22 cellular contexts compared by ENCODE assay signal in the genomic region with DNA sequence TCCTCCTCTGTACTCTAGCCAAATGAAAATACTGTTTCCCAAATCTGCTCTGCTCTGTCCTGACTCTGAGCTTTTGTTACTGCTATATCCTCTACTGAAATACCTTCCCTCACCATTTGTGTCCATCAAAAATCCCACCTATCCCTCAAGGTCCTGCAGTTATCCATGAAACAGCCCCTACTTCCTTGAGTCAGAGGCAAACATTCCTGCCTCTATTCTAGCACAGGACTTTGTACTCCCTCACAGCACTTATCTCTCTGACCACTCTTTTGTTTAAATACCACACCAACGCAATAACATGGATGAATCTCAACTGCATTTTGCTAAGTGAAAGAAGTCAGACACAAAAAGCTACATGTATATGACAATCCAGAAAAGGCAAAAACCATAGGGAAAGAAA. TPM values are rescaled to one million over a fixed set of nuclear protein-coding genes. Genes with fewer than 3 reads are reported as not detected.
A peak's percentile ranks its signal among the peaks of the same experiment; 100 is the strongest.
DNase-seq lines count a peak whose midpoint lies in the region; ATAC-seq and TF ChIP-seq lines count a peak whose summit lies in the region.
"Had no signal": no experiment of that assay in that cellular context is flagged by ENCODE, and none has a peak within 500 bp of the region (broad histone marks: within the 10 kb centered on the region; RNA-seq: fewer than 3 reads in every experiment).

No MANE protein-coding gene starts in this region.

- WGBS in transverse colon (ENCODE audit: low coverage in 1 of 2), 2 donors = 38% methylated on average over 1 of the region's 1 CpG; no CpG with 5 or more reads in 1 of the 2 donors

- H3K4me3 ChIP-seq in colonic mucosa = no peak overlapping the region
- no peak overlapping the region for H3K4me3 ChIP-seq in mucosa of descending colon
- no peak overlapping the region for H3K4me3 ChIP-seq in transverse colon
- H3K4me3 ChIP-seq: Peyer's patch, SJCRH30 had no signal

- H3K36me3 ChIP-seq in colonic mucosa = no peaks in the 10 kb centered on the region
- no peaks in the 10 kb centered on the region for H3K36me3 ChIP-seq in mucosa of descending colon (ENCODE audit: low read depth)
- H3K36me3 ChIP-seq in transverse colon = no peaks in the 10 kb centered on the region
- H3K36me3 ChIP-seq: Peyer's patch, SJCRH30 had no signal

- no peak overlapping the region for H3K9ac ChIP-seq in colonic mucosa (ENCODE audit: low read depth in 2 of 2, low read length in 2 of 2)

- TF ChIP-seq CTCF in colonic mucosa (IDR thresholded peaks at IDR 0.05) (no peak), mucosa of descending colon (IDR thresholded peaks at IDR 0.05) (no peak), transverse colon (IDR thresholded peaks at IDR 0.05) (no peak), RWPE1 (conservative IDR thresholded peaks at IDR 0.05; ENCODE audit: low read depth) (no peak)

- no peaks in the 10 kb centered on the region for H3K9me3 ChIP-seq in colonic mucosa
- no peaks in the 10 kb centered on the region for H3K9me3 ChIP-seq in mucosa of descending colon
- no peaks in the 10 kb centered on the region for H3K9me3 ChIP-seq in transverse colon
- H3K9me3 ChIP-seq: Peyer's patch, SJCRH30 had no signal

- POLR2A ChIA-PET in RWPE1 (lab: Yijun Ruan, JAX; ENCODE audit: low non-redundant PET) = no interaction called here

- no peak for TF ChIP-seq EP300 in transverse colon (IDR thresholded peaks at IDR 0.05; ENCODE audit: low read depth)

- ATAC-seq in mucosa of descending colon (peak; percentile 94), GM21367 (IDR thresholded peaks at IDR 0.05; ENCODE audit: unreplicated experiment) (no peak), HG03025 (IDR thresholded peaks at IDR 0.05; ENCODE audit: low FRiP score, unreplicated experiment) (no peak)
- ATAC-seq: CD8-positive, alpha-beta T cell had no signal

- H3K4me1 ChIP-seq in colonic mucosa (no peaks in the 10 kb centered on the region), mucosa of descending colon (ENCODE audit: low read depth) (no peaks in the 10 kb centered on the region), transverse colon (peaks cover 0 to 3% (median 0%) of the 10 kb centered on the region in 4 donors)
- H3K4me1 ChIP-seq: Peyer's patch, SJCRH30 had no signal

- no peak for TF ChIP-seq POLR2A in transverse colon (IDR thresholded peaks at IDR 0.05)

- in situ Hi-C loops in transverse colon (cut with MboI; ENCODE audit: low pct_ligation_motif_present in 1 of 4, low pct_unique_long_range_greater_than_20kb in 1 of 4, low sequenced_read_pairs in 3 of 4) = no loop called here

- DNase-seq in HT-29 (ENCODE audit: low spot score) (peak; percentile 39), colonic mucosa (no peak), mucosa of descending colon (no peak), transverse colon (no peak), COR-L47 (lab: John Stamatoyannopoulos, UW) (no peak), RWPE1 (ENCODE audit: low spot score) (no peak)
- DNase-seq: ACHN; C1 segment of cervical spinal cord; CD8-positive, alpha-beta T cell; DMS79; KG1; MV-4-11; NCI-H1105 treated with DMSO at 0.1 percent for 48 hours; NCI-H2029 treated with DMSO at 0.1 percent for 48 hours; NCI-H345; NCI-H524; NCI-H774; Peyer's patch; SJCRH30 had no signal

- peak overlapping the region; percentile 19 for H3K27ac ChIP-seq in colonic mucosa
- peak overlapping the region; percentile 9 to 51 (median 45) for H3K27ac ChIP-seq in transverse colon
- no peak overlapping the region for H3K27ac ChIP-seq in RWPE1
- H3K27ac ChIP-seq: Peyer's patch, SJCRH30 had no signal

- intact Hi-C loops in colonic mucosa (cut with DNase I) = no loop called here
- intact Hi-C loops in mucosa of descending colon (cut with DNase I, micrococcal nuclease) = no loop called here
- intact Hi-C loops in transverse colon (cut with DNase I; ENCODE audit: low total_unique reads) = no loop called here

- CTCF ChIA-PET in RWPE1 (lab: Yijun Ruan, JAX) = interaction anchor here (0.6 kb wide), 1 partner anchor 8 kb away, joined by 4 read pairs; no protein-coding TSS in a partner anchor

- H3K27me3 ChIP-seq in colonic mucosa (no peaks in the 10 kb centered on the region), transverse colon (no peaks in the 10 kb centered on the region)
- H3K27me3 ChIP-seq: Peyer's patch, SJCRH30 had no signal

RNA-seq across cellular contexts. Expression of a gene that starts 10.5 kb away (rescaled TPM):
- 61.5 and 69.0 TPM in 2 replicates for total RNA-seq in HT-29 (2014; rRNA removed; shearing (Covaris generic))
- 10 to 100 TPM; 28.0 to 41.5 TPM for total RNA-seq in colonic mucosa
- 10 to 100 TPM; 13.5 to 51.5 (median 25.5) TPM for total RNA-seq in mucosa of descending colon
- 10 to 100 TPM in 3 of 4 donors, 1 to 10 TPM in 1; 6.7 to 54.8 (median 30.4) TPM for total RNA-seq in transverse colon
- total RNA-seq: CD8-positive, alpha-beta T cell; H4; SJCRH30 had no signal
